9 cellular contexts compared by ENCODE assay signal in genomic region chr11:96055706-96056387, GRCh38.
DNase-seq lines count a peak whose midpoint lies in the region; ATAC-seq, FAIRE-seq and TF ChIP-seq lines count a peak whose summit lies in the region.
"Had no signal": no experiment of that assay in that cellular context is flagged by ENCODE, and none has a peak within 500 bp of the region (broad histone marks: within the 10 kb centered on the region; RNA-seq: fewer than 3 reads in every experiment).

No MANE protein-coding gene starts in this region.

- no peak for TF ChIP-seq CTCF in A549 (IDR thresholded peaks at IDR 0.05)

- POLR2A ChIA-PET in A549 (lab: Yijun Ruan, JAX), result interaction anchor here (0.6 to 1.0 kb wide), 3 partner anchors 89 to 334 kb away, joined by 3 to 4 read pairs (median 3); partner anchors contain the start of genes CCDC82 and JRKL

- H3K9me3 ChIP-seq in A549, result no peaks in the 10 kb centered on the region

- FAIRE-seq in A549 (lab: Jason Lieb, UNC), result no peak

- DNase-seq in A549 (ENCODE audit: low read depth in 1 of 2, low spot score in 1 of 2), result no peak
- peak; percentile 58 for DNase-seq in HS-5 (ENCODE audit: low read depth)
- peak; percentile 84 for DNase-seq in astrocyte of the hippocampus (ENCODE audit: low read depth, low spot score)
- DNase-seq in myocyte (ENCODE audit: low read depth), result peak; percentile 59
- DNase-seq in pons (ENCODE audit: low spot score), result no peak
- DNase-seq in RKO (ENCODE audit: low spot score), result no peak
- DNase-seq in middle frontal gyrus (ENCODE audit: extremely low spot score, low spot score), result no peak
- no peak for DNase-seq in NCI-H2196 treated with DMSO at 0.1 percent for 48 hours (lab: John Stamatoyannopoulos, UW; ENCODE audit: unreplicated experiment)
- DNase-seq: left ventricle myocardium superior had no signal

- CTCF ChIA-PET in A549 (lab: Yijun Ruan, JAX), result interaction anchor here (0.6 to 5.6 kb wide), 21 partner anchors 8 to 425 kb away, joined by 3 to 51 read pairs (median 3); partner anchors contain the start of genes CCDC82, JRKL and MAML2

- 0 out of 6 replicates have a peak, but pooled peaks of 1 of the 2 experiments have one; percentile 33 for ATAC-seq in A549
- ATAC-seq: left ventricle myocardium superior had no signal

- no peak for TF ChIP-seq RAD21 in A549 (conservative IDR thresholded peaks at IDR 0.05 in 1 of 2, IDR thresholded peaks at IDR 0.05 in 1 of 2)

- H3K27ac ChIP-seq in A549, result peak overlapping the region; percentile 6 to 9; a peak in 4 of 6 replicates

- peaks cover 17% of the 10 kb centered on the region for H3K4me1 ChIP-seq in A549

- TF ChIP-seq EP300 in A549 (IDR thresholded peaks at IDR 0.05), result no peak

- no peak for TF ChIP-seq POLR2A in A549 (IDR thresholded peaks at IDR 0.05; ENCODE audit: low read length)

- 70% methylated on average over 3 of the region's 3 CpGs for WGBS in A549 (ENCODE audit: missing lambda C conversion rate)

- no peak overlapping the region for H3K4me3 ChIP-seq in A549

- peak overlapping the region; percentile 53 for H3K4me2 ChIP-seq in A549

TF ChIP-seq in A549, 52 proteins besides CTCF, POLR2A, EP300 and RAD21:
- TF ChIP-seq CHD4 (IDR thresholded peaks at IDR 0.05; ENCODE audit: borderline replicate concordance) (no peak), FOSL2 (IDR thresholded peaks at IDR 0.05) (no peak), FOSL2 (CRISPR knock-in tag; IDR thresholded peaks at IDR 0.05) (0 out of 2 replicates have a peak, but pooled peaks have one; percentile 9)

Comparison
In these comparisons a context has a peak if more than half of its experiments do, and no peak if none do; other contexts are left out.
1. DNase-seq: peak in HS-5 (single experiment), astrocyte of the hippocampus (single experiment) and myocyte (single experiment); none in A549 (0 of 2), pons (single experiment), RKO (single experiment), middle frontal gyrus (single experiment) and NCI-H2196 treated with DMSO at 0.1 percent for 48 hours (single experiment).